In genomic region chr7:116782177-116782711, GRCh38 we compare ENCODE assay signal across 14 cellular contexts.
DNase-seq lines count a peak whose midpoint lies in the region; ATAC-seq and TF ChIP-seq lines count a peak whose summit lies in the region.
"Had no signal": no experiment of that assay in that cellular context is flagged by ENCODE, and none has a peak within 500 bp of the region (broad histone marks: within the 10 kb centered on the region; RNA-seq: fewer than 3 reads in every experiment).

No MANE protein-coding gene starts in this region.

- intact Hi-C loops in sciatic nerve (cut with DNase I): no loop called here

- no CpG with 5 or more reads among the region's 1 CpG for WGBS in HUES64
- WGBS in gastroesophageal sphincter (ENCODE audit: low coverage in 1 of 2), 2 donors: 33 to 57% methylated on average over 1 of the region's 1 CpG

- TF ChIP-seq CTCF in BJ (IDR thresholded peaks at IDR 0.05; ENCODE audit: insufficient read depth, low read depth, low read length) (no peak), brain microvascular endothelial cell (IDR thresholded peaks at IDR 0.05; ENCODE audit: low read depth, low read length, missing control alignments) (no peak), gastroesophageal sphincter (IDR thresholded peaks at IDR 0.05) (no peak)

- no peak overlapping the region for H3K4me3 ChIP-seq in BJ (ENCODE audit: low read depth, low read length)
- no peak overlapping the region for H3K4me3 ChIP-seq in HUES64 (ENCODE audit: low read length)
- H3K4me3 ChIP-seq in brain microvascular endothelial cell (ENCODE audit: low read depth, low read length): no peak overlapping the region
- H3K4me3 ChIP-seq in gastroesophageal sphincter: no peak overlapping the region

- H3K4me1 ChIP-seq in HUES64 (ENCODE audit: insufficient read depth, low read length): peaks cover 31% of the 10 kb centered on the region
- peaks cover 0 to 17% (median 2%) of the 10 kb centered on the region in 3 donors for H3K4me1 ChIP-seq in gastroesophageal sphincter

- H3K27me3 ChIP-seq in BJ (ENCODE audit: control insufficient read depth, insufficient read depth, low read length) (no peaks in the 10 kb centered on the region), HUES64 (ENCODE audit: insufficient read depth, low read length) (peaks cover 5% of the 10 kb centered on the region; the same call in 1 of the 2 replicates), brain microvascular endothelial cell (replicated peaks) (no peaks in the 10 kb centered on the region), gastroesophageal sphincter (no peaks in the 10 kb centered on the region)

- no peaks in the 10 kb centered on the region for H3K27me3 Mint-ChIP-seq in activated T-cell treated with anti-CD3 and anti-CD28 coated beads, Interleukin-2, amount 50 U/mL, for 72 hours (ENCODE audit: low read depth)
- H3K27me3 Mint-ChIP-seq: CD4-positive, CD25-positive, alpha-beta regulatory T cell had no signal

- peak; percentile 66 for DNase-seq in BJ (ENCODE audit: low read depth)
- peak; percentile 33 for DNase-seq in brain microvascular endothelial cell
- DNase-seq in left lobe of liver (ENCODE audit: low spot score): no peak
- DNase-seq in activated T-cell treated with anti-CD3 and anti-CD28 coated beads, Interleukin-2, amount 50 U/mL, for 72 hours: no peak
- no peak for DNase-seq in HuH-7.5 (ENCODE audit: low spot score)
- no peak for DNase-seq in sciatic nerve (ENCODE audit: low spot score)
- DNase-seq: CD4-positive, CD25-positive, alpha-beta regulatory T cell; hippocampal formation; natural killer cell; stimulated activated CD4-positive, alpha-beta T cell treated with anti-CD3 and anti-CD28 coated beads, Interleukin-1b, Interleukin-23, amount 100 ng/mL, for 48 hours had no signal

- ATAC-seq in left lobe of liver (peak; percentile 10), sciatic nerve (no peak), gastroesophageal sphincter (no peak)
- no peak for ATAC-seq in activated T-cell treated with anti-CD3 and anti-CD28 coated beads, Interleukin-2, amount 50 U/mL, for 72 hours (replicated peaks in 1 of 2)
- ATAC-seq: natural killer cell had no signal

- TF ChIP-seq POLR2A in gastroesophageal sphincter (IDR thresholded peaks at IDR 0.05): no peak

- H3K9me3 Mint-ChIP-seq in activated T-cell treated with anti-CD3 and anti-CD28 coated beads, Interleukin-2, amount 50 U/mL, for 72 hours: no peaks in the 10 kb centered on the region
- H3K9me3 Mint-ChIP-seq: activated T-helper 1 cell treated with anti-CD3 and anti-CD28 coated beads, Interleukin-12 subunit alpha, Interleukin-12 subunit beta, Interleukin-2, Interleukin-4 antibody, amounts not matched to agents 30 ng/mL and 10 ng/mL and 1 ng/mL, durations not matched to agents 14 hours and 24 hours and 36 hours; CD4-positive, CD25-positive, alpha-beta regulatory T cell; natural killer cell; stimulated activated naive CD8-positive, alpha-beta T cell treated with anti-CD3 and anti-CD28 coated beads, Interleukin-15, Interleukin-2, amounts not matched to agents 100 ng/mL and 50 ng/mL, for 24 hours had no signal

- no peak for TF ChIP-seq EP300 in gastroesophageal sphincter (IDR thresholded peaks at IDR 0.05)

- H3K36me3 ChIP-seq in BJ (ENCODE audit: control insufficient read depth, insufficient read depth, low read length) (no peaks in the 10 kb centered on the region), HUES64 (ENCODE audit: insufficient read depth, low read length) (no peaks in the 10 kb centered on the region), brain microvascular endothelial cell (replicated peaks) (peaks cover 2% of the 10 kb centered on the region), gastroesophageal sphincter (no peaks in the 10 kb centered on the region)

- H3K4me1 Mint-ChIP-seq in activated T-cell treated with anti-CD3 and anti-CD28 coated beads, Interleukin-2, amount 50 U/mL, for 72 hours (ENCODE audit: low read depth): peaks cover 6% of the 10 kb centered on the region
- H3K4me1 Mint-ChIP-seq: CD4-positive, CD25-positive, alpha-beta regulatory T cell; natural killer cell had no signal

- H3K9me3 ChIP-seq in HUES64 (ENCODE audit: insufficient read depth, low read depth, low read length) (no peaks in the 10 kb centered on the region), gastroesophageal sphincter (no peaks in the 10 kb centered on the region)

- H3K9ac ChIP-seq in HUES64 (ENCODE audit: low read depth, low read length): no peak overlapping the region

- CTCF ChIA-PET in BJ (lab: Yijun Ruan, JAX): interaction anchor here (0.6 to 1.7 kb wide), 2 partner anchors 14 to 111 kb away, joined by 3 to 7 read pairs; partner anchors contain the start of gene MET

- in situ Hi-C loops in brain microvascular endothelial cell (cut with HindIII; ENCODE audit: low pct_ligation_motif_present, low sequenced_read_pairs): no loop called here

- no peaks in the 10 kb centered on the region for H3K36me3 Mint-ChIP-seq in activated T-cell treated with anti-CD3 and anti-CD28 coated beads, Interleukin-2, amount 50 U/mL, for 72 hours (ENCODE audit: insufficient read depth in 2 of 2)
- H3K36me3 Mint-ChIP-seq: CD4-positive, CD25-positive, alpha-beta regulatory T cell; natural killer cell had no signal

- no peak overlapping the region for H3K4me3 Mint-ChIP-seq in activated T-cell treated with anti-CD3 and anti-CD28 coated beads, Interleukin-2, amount 50 U/mL, for 72 hours
- H3K4me3 Mint-ChIP-seq: activated T-helper 1 cell treated with anti-CD3 and anti-CD28 coated beads, Interleukin-12 subunit alpha, Interleukin-12 subunit beta, Interleukin-2, Interleukin-4 antibody, amounts not matched to agents 30 ng/mL and 10 ng/mL and 1 ng/mL, durations not matched to agents 14 hours and 24 hours and 36 hours; CD4-positive, CD25-positive, alpha-beta regulatory T cell; natural killer cell; stimulated activated naive CD8-positive, alpha-beta T cell treated with anti-CD3 and anti-CD28 coated beads, Interleukin-15, Interleukin-2, amounts not matched to agents 100 ng/mL and 50 ng/mL, for 24 hours had no signal

- H3K27ac Mint-ChIP-seq in activated T-cell treated with anti-CD3 and anti-CD28 coated beads, Interleukin-2, amount 50 U/mL, for 72 hours: no peak overlapping the region
- H3K27ac Mint-ChIP-seq: activated T-helper 1 cell treated with anti-CD3 and anti-CD28 coated beads, Interleukin-12 subunit alpha, Interleukin-12 subunit beta, Interleukin-2, Interleukin-4 antibody, amounts not matched to agents 30 ng/mL and 10 ng/mL and 1 ng/mL, durations not matched to agents 14 hours and 24 hours and 36 hours; CD4-positive, CD25-positive, alpha-beta regulatory T cell; natural killer cell; stimulated activated naive CD8-positive, alpha-beta T cell treated with anti-CD3 and anti-CD28 coated beads, Interleukin-15, Interleukin-2, amounts not matched to agents 100 ng/mL and 50 ng/mL, for 24 hours had no signal

- POLR2A ChIA-PET in BJ (lab: Charles Lee): no interaction called here

- peak overlapping the region; percentile 45; the same call in 1 of the 2 replicates for H3K27ac ChIP-seq in HUES64 (ENCODE audit: low read depth, low read length)
- H3K27ac ChIP-seq in brain microvascular endothelial cell: no peak overlapping the region
- no peak overlapping the region for H3K27ac ChIP-seq in gastroesophageal sphincter

Comparison
In these comparisons a context has a peak if more than half of its experiments do, and no peak if none do; other contexts are left out.
1. DNase-seq: peak in BJ (single experiment) and brain microvascular endothelial cell (single experiment); none in left lobe of liver (single experiment), activated T-cell treated with anti-CD3 and anti-CD28 coated beads, Interleukin-2, amount 50 U/mL, for 72 hours (0 of 2), HuH-7.5 (single experiment) and sciatic nerve (single experiment).